8 cellular contexts compared by ENCODE assay signal in the genomic region with DNA sequence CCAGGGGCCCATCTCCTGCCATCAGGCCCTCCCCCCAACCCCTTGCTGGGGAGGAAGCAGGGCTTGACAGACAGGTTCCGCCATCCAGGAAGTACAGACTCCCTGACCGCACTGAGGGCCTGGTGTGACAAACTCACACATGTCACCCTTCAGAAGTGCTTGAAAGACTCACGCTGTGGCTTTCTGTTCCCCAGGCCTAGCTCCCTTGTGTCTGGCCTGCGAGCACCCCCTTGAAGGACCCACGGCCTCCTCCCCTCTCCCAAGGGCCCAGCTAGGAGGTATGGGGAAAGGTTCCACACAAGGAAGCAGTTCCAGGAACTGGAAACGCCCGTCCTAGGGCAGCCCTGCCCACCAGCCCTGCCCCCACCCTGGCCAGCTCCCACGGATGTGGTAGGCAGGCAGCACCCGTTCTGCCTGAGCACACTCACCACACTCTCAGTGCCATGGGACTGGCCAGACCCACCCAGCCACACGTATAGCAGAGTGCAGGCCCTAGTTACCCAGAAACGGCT. TPM values are rescaled to one million over a fixed set of nuclear protein-coding genes. Genes with fewer than 3 reads are reported as not detected.
DNase-seq lines count a peak whose midpoint lies in the region; ATAC-seq and TF ChIP-seq lines count a peak whose summit lies in the region.

No MANE protein-coding gene starts in this region.

- H3K36me3 Mint-ChIP-seq in chondrocyte (ENCODE audit: low read depth) = peaks cover 33% of the 10 kb centered on the region
- peaks cover 28% of the 10 kb centered on the region for H3K36me3 Mint-ChIP-seq in neural crest cell (ENCODE audit: low read depth)

- H3K27me3 ChIP-seq in BLaER1 = no peaks in the 10 kb centered on the region
- H3K27me3 ChIP-seq in suprapubic skin = no peaks in the 10 kb centered on the region

- H3K9ac ChIP-seq in BLaER1 = peak overlapping the region; percentile 59

- H3K4me1 Mint-ChIP-seq in chondrocyte (ENCODE audit: low read depth) (peaks cover 62% of the 10 kb centered on the region), neural crest cell (peaks cover 46% of the 10 kb centered on the region)

- H3K9me3 ChIP-seq in BLaER1 (no peaks in the 10 kb centered on the region), suprapubic skin (no peaks in the 10 kb centered on the region)

- TF ChIP-seq POLR2A in suprapubic skin (IDR thresholded peaks at IDR 0.05) = no peak

- no peaks in the 10 kb centered on the region for H3K9me3 Mint-ChIP-seq in chondrocyte (ENCODE audit: low read depth)
- H3K9me3 Mint-ChIP-seq in neural crest cell = no peaks in the 10 kb centered on the region

- TF ChIP-seq CTCF in VCaP (conservative IDR thresholded peaks at IDR 0.05) = no peak
- no peak for TF ChIP-seq CTCF in chondrocyte (IDR thresholded peaks at IDR 0.05)
- TF ChIP-seq CTCF in neural crest cell (conservative IDR thresholded peaks at IDR 0.05) = no peak
- no peak for TF ChIP-seq CTCF in suprapubic skin (IDR thresholded peaks at IDR 0.05)

- peaks cover 97% of the 10 kb centered on the region for H3K4me1 ChIP-seq in BLaER1
- H3K4me1 ChIP-seq in suprapubic skin = peaks cover 63% of the 10 kb centered on the region

- H3K36me3 ChIP-seq in BLaER1 (peaks cover 73% of the 10 kb centered on the region), suprapubic skin (peaks cover 41% of the 10 kb centered on the region)

- no peak for TF ChIP-seq EP300 in suprapubic skin (IDR thresholded peaks at IDR 0.05)

- H3K27ac ChIP-seq in BLaER1 (peak overlapping the region; percentile 81), VCaP (peak overlapping the region; percentile 92), suprapubic skin (peak overlapping the region; percentile 75)

- ATAC-seq in GM19351 (IDR thresholded peaks at IDR 0.05; ENCODE audit: unreplicated experiment) (peak; percentile 72), HG03460 (IDR thresholded peaks at IDR 0.05; ENCODE audit: unreplicated experiment) (peak; percentile 52)

- 40% methylated on average over 2 of the region's 11 CpGs for WGBS in suprapubic skin

- H3K27me3 Mint-ChIP-seq in chondrocyte (ENCODE audit: low read depth) = no peaks in the 10 kb centered on the region
- H3K27me3 Mint-ChIP-seq in neural crest cell (ENCODE audit: low read depth) = peaks cover 4% of the 10 kb centered on the region

- H3K27ac Mint-ChIP-seq in chondrocyte (ENCODE audit: unreplicated experiment) (peak overlapping the region; percentile 69), neural crest cell (ENCODE audit: unreplicated experiment) (no peak overlapping the region)

- H3K4me3 Mint-ChIP-seq in chondrocyte (ENCODE audit: unreplicated experiment) (no peak overlapping the region), neural crest cell (peak overlapping the region; percentile 78)

- H3K4me3 ChIP-seq in BLaER1 (peak overlapping the region; percentile 51), suprapubic skin (no peak overlapping the region)

- no peak for DNase-seq in chondrocyte (ENCODE audit: low spot score)
- no peak for DNase-seq in neural crest cell (ENCODE audit: low read depth, low spot score)
- DNase-seq in suprapubic skin (ENCODE audit: low spot score in 2 of 2) = peak; percentile 79 to 81
- DNase-seq in HPDE6-E6E7 (ENCODE audit: extremely low spot score) = no peak

- peak overlapping the region; percentile 90 for H3K4me2 ChIP-seq in BLaER1

- H4K20me1 ChIP-seq in BLaER1 = peaks cover 79% of the 10 kb centered on the region

RNA-seq across cellular contexts. Expression of gene SLC2A1, which starts 26.7 kb away (rescaled TPM):
- total RNA-seq in chondrocyte (141 to 192 TPM (median 190 TPM) in 3 replicates), neural crest cell (254 and 265 TPM in 2 replicates), suprapubic skin (1,000 to 10,000 TPM in 1 of 4 donors, 100 to 1,000 TPM in 3; 466 to 1,239 (median 686) TPM)

Comparison
In these comparisons a context has a peak if more than half of its experiments do, and no peak if none do; other contexts are left out.
1. DNase-seq: peak in suprapubic skin (2 of 2); none in chondrocyte (single experiment), neural crest cell (single experiment) and HPDE6-E6E7 (single experiment).
2. Peak in every context shown above with its lines, with median percentiles within 50 percentile points of each other: H3K27ac ChIP-seq.